ENCODE assay signal across 9 cellular contexts in genomic region chr10:44958897-44959242, GRCh38. TPM values are rescaled to one million over a fixed set of nuclear protein-coding genes. Genes with fewer than 3 reads are reported as not detected.
DNase-seq lines count a peak whose midpoint lies in the region; ATAC-seq and TF ChIP-seq lines count a peak whose summit lies in the region.
"Had no signal": no experiment of that assay in that cellular context is flagged by ENCODE, and none has a peak within 500 bp of the region (broad histone marks: within the 10 kb centered on the region; RNA-seq: fewer than 3 reads in every experiment).

No MANE protein-coding gene starts in this region.

- H3K27ac ChIP-seq in heart left ventricle (peak overlapping the region; percentile 83 to 98 (median 93)), breast epithelium (peak overlapping the region; percentile 74 to 87), mesodermal cell (ENCODE audit: low read depth, low read length, severe bottlenecking) (peak overlapping the region; percentile 93), uterus (peak overlapping the region; percentile 75 to 86)

- intact Hi-C loops in heart left ventricle (cut with DNase I) = loop anchor here in 2 of 10 donors (1.0 to 10.0 kb wide), 7 partner anchors 16 to 84 kb away; partner anchors contain the start of genes DEPP1 (in 1 of the 2) and ZNF22 (in 1 of the 2)
- intact Hi-C loops in cardiac septum (cut with DNase I) = loop anchor here (2.0 kb wide), 1 partner anchor 20 kb away; the partner anchor contains the start of gene DEPP1
- intact Hi-C loops in breast epithelium (cut with DNase I; ENCODE audit: low total_unique reads) = no loop called here
- intact Hi-C loops in uterus (cut with DNase I; ENCODE audit: low total_unique reads) = no loop called here

- no peak for ATAC-seq in heart left ventricle

- H3K4me3 ChIP-seq in heart left ventricle (peak overlapping the region; percentile 45 to 90 (median 76)), breast epithelium (peak overlapping the region; percentile 62 to 85 (median 68)), mesodermal cell (ENCODE audit: extremely low read depth, insufficient read depth, low read length, poor library complexity, severe bottlenecking) (peak overlapping the region; percentile 61), uterus (peak overlapping the region; percentile 61 to 71)

- H3K27me3 ChIP-seq in heart left ventricle (no peaks in the 10 kb centered on the region), breast epithelium (no peaks in the 10 kb centered on the region), uterus (no peaks in the 10 kb centered on the region)

- peaks cover 0 to 13% (median 0%) of the 10 kb centered on the region in 9 donors for H3K36me3 ChIP-seq in heart left ventricle
- no peaks in the 10 kb centered on the region for H3K36me3 ChIP-seq in breast epithelium
- peaks cover 2% of the 10 kb centered on the region for H3K36me3 ChIP-seq in mesodermal cell (ENCODE audit: control insufficient read depth, insufficient read depth, low read length)
- no peaks in the 10 kb centered on the region for H3K36me3 ChIP-seq in uterus

- H3K9me3 ChIP-seq in heart left ventricle (peaks cover 0 to 6% (median 0%) of the 10 kb centered on the region in 12 donors), breast epithelium (no peaks in the 10 kb centered on the region), mesodermal cell (ENCODE audit: control insufficient read depth, low read length) (peaks cover 4% of the 10 kb centered on the region), uterus (no peaks in the 10 kb centered on the region)

- no peak for DNase-seq in heart left ventricle
- DNase-seq in cardiac septum (ENCODE audit: low spot score) = no peak
- DNase-seq in breast epithelium (ENCODE audit: low spot score in 2 of 2) = no peak
- DNase-seq in uterus = no peak
- DNase-seq in activated gamma-delta T cell (lab: John Stamatoyannopoulos, UW) = no peak
- no peak for DNase-seq in activated CD4-positive, CD25-positive, alpha-beta regulatory T cell treated with anti-CD3 and anti-CD28 coated beads, Interleukin-2, amount 50 U/mL, for 72 hours
- DNase-seq in NCI-H146 (lab: John Stamatoyannopoulos, UW) = no peak

- H3K4me1 ChIP-seq in heart left ventricle (peaks cover 9 to 87% (median 58%) of the 10 kb centered on the region in 12 donors), breast epithelium (peaks cover under 1 to 10% of the 10 kb centered on the region in 2 donors), mesodermal cell (ENCODE audit: control insufficient read depth, insufficient read depth, low read length, poor library complexity, severe bottlenecking) (peaks cover 18% of the 10 kb centered on the region), uterus (peaks cover 0 to 8% of the 10 kb centered on the region in 2 donors)

- 5 to 9% (median 9%) methylated on average over 6 of the region's 6 CpGs for WGBS in heart left ventricle, 4 donors
- WGBS in mesodermal cell (ENCODE audit: insufficient coverage in 2 of 2), 2 experiments = 7% methylated on average over 3 to 4 of the region's 6 CpGs

- TF ChIP-seq POLR2A in heart left ventricle (IDR thresholded peaks at IDR 0.05) (no peak), breast epithelium (IDR thresholded peaks at IDR 0.05) (no peak), uterus (IDR thresholded peaks at IDR 0.05) (no peak)

- TF ChIP-seq CTCF in heart left ventricle (IDR thresholded peaks at IDR 0.05) (no peak), breast epithelium (IDR thresholded peaks at IDR 0.05) (no peak), uterus (IDR thresholded peaks at IDR 0.05) (no peak)

RNA-seq across cellular contexts. Expression of gene RASSF4, which starts 0.7 kb away (rescaled TPM):
- total RNA-seq in heart left ventricle (100 to 1,000 TPM in 4 of 9 donors, 10 to 100 TPM in 5; 64.4 to 125 (median 89.5) TPM), cardiac septum (47.5 TPM), breast epithelium (100 to 1,000 TPM in 1 of 3 donors, 10 to 100 TPM in 2; 18.7 to 364 (median 41.1) TPM), uterus (10 to 100 TPM in 1 of 4 donors, 1 to 10 TPM in 3; 6.1 to 26.5 (median 8.2) TPM)
- 10 to 100 TPM; 48.3 to 66.2 TPM for polyA plus RNA-seq in heart left ventricle
- polyA plus RNA-seq in mesodermal cell (2013, experiment 1 of 2) = 13.1 TPM
- 10.7 TPM for polyA plus RNA-seq in mesodermal cell (2013, experiment 2 of 2)

RNA-seq across cellular contexts. Expression of gene DEPP1, which starts 19.7 kb away (rescaled TPM):
- total RNA-seq in heart left ventricle = 10 to 100 TPM; 11.0 to 76.5 (median 22.7) TPM
- 10 to 100 TPM; 19.1 to 37.9 TPM for polyA plus RNA-seq in heart left ventricle
- total RNA-seq in cardiac septum = 45.5 TPM
- 1,000 to 10,000 TPM in 1 of 3 donors, 100 to 1,000 TPM in 2; 139 to 2,057 (median 460) TPM for total RNA-seq in breast epithelium
- polyA plus RNA-seq in mesodermal cell (2013, experiment 1 of 2) = 11.8 TPM
- polyA plus RNA-seq in mesodermal cell (2013, experiment 2 of 2) = 10.8 TPM
- 100 to 1,000 TPM in 1 of 4 donors, 10 to 100 TPM in 2, 1 to 10 TPM in 1; 8.2 to 266 (median 52.8) TPM for total RNA-seq in uterus

RNA-seq across cellular contexts. Expression of gene ZNF22, which starts 41.9 kb away (rescaled TPM):
- total RNA-seq in heart left ventricle (10 to 100 TPM; 12.7 to 16.8 (median 14.6) TPM), cardiac septum (14.9 TPM), breast epithelium (10 to 100 TPM; 32.0 to 54.1 (median 34.2) TPM), uterus (10 to 100 TPM; 20.7 to 78.1 (median 34.6) TPM)
- polyA plus RNA-seq in heart left ventricle = 10 to 100 TPM; 12.6 to 17.5 TPM
- polyA plus RNA-seq in mesodermal cell (2013, experiment 1 of 2) = 44.1 TPM
- polyA plus RNA-seq in mesodermal cell (2013, experiment 2 of 2) = 45.5 TPM

RNA-seq across cellular contexts. Expression of gene TMEM72, which starts 47.7 kb away (rescaled TPM):
- total RNA-seq in heart left ventricle (under 1 TPM in 2 of 9 donors, not detected in 7; 0.15 to 0.27 TPM), cardiac septum (not detected), breast epithelium (not detected), uterus (under 1 TPM in 1 of 4 donors, not detected in 3; 0.69 TPM)
- not detected for polyA plus RNA-seq in heart left ventricle
- 0.26 TPM for polyA plus RNA-seq in mesodermal cell (2013, experiment 1 of 2)
- polyA plus RNA-seq in mesodermal cell (2013, experiment 2 of 2) = 0.10 TPM
- total RNA-seq: left lobe of liver had no signal
